ENCODE assay signal across 1 cellular context in genomic region chr2:205975082-205975949, GRCh38.
A peak's percentile ranks its signal among the peaks of the same experiment; 100 is the strongest.
TF ChIP-seq lines count a peak whose summit lies in the region.

No MANE protein-coding gene starts in this region.

TF ChIP-seq in HepG2, 621 proteins besides CTCF, POLR2A, EP300 and RAD21 (continued from another document and continues in another):
- peak; percentile 98 for TF ChIP-seq HOMEZ (CRISPR knock-in tag; IDR thresholded peaks at IDR 0.05; ENCODE audit: low read depth)
- peak; percentile 92 for TF ChIP-seq ZSCAN9 (CRISPR knock-in tag; IDR thresholded peaks at IDR 0.05; ENCODE audit: borderline replicate concordance)
- TF ChIP-seq RFX3 (CRISPR knock-in tag; IDR thresholded peaks at IDR 0.05) = peak; percentile 17; the same call in 1 of the 2 replicates
- peak; percentile 49; the same call in 1 of the 2 replicates for TF ChIP-seq CCDC6 (CRISPR knock-in tag; IDR thresholded peaks at IDR 0.05)
- peak; percentile 94 for TF ChIP-seq MAX (IDR thresholded peaks at IDR 0.05)
- TF ChIP-seq FOXA3 (CRISPR knock-in tag; IDR thresholded peaks at IDR 0.05) = peak; percentile 95
- TF ChIP-seq ZNF567 (CRISPR knock-in tag; IDR thresholded peaks at IDR 0.05; ENCODE audit: borderline replicate concordance) = no peak; the same call in 1 of the 2 replicates
- peak; percentile 70; the same call in 1 of the 2 replicates for TF ChIP-seq SRF (IDR thresholded peaks at IDR 0.05; ENCODE audit: low read depth, low read length)
- TF ChIP-seq BRF2 (CRISPR knock-in tag; IDR thresholded peaks at IDR 0.05) = peak; percentile 72; the same call in 1 of the 2 replicates
- TF ChIP-seq, protein P1, sequence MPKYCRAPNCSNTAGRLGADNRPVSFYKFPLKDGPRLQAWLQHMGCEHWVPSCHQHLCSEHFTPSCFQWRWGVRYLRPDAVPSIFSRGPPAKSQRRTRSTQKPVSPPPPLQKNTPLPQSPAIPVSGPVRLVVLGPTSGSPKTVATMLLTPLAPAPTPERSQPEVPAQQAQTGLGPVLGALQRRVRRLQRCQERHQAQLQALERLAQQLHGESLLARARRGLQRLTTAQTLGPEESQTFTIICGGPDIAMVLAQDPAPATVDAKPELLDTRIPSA (CRISPR knock-in tag; IDR thresholded peaks at IDR 0.05; ENCODE audit: borderline replicate concordance) = no peak
- TF ChIP-seq HOXA3 (CRISPR knock-in tag; IDR thresholded peaks at IDR 0.05) = peak; percentile 87
- peak; percentile 92; the same call in 1 of the 2 replicates for TF ChIP-seq THRA (CRISPR knock-in tag; IDR thresholded peaks at IDR 0.05; ENCODE audit: borderline replicate concordance)
- TF ChIP-seq KDM3A (CRISPR knock-in tag; IDR thresholded peaks at IDR 0.05; ENCODE audit: low read depth) = peak; percentile 84; the same call in 1 of the 2 replicates
- TF ChIP-seq ZMAT3 (CRISPR knock-in tag; conservative IDR thresholded peaks at IDR 0.05) = no peak; the same call in 1 of the 2 replicates
- 0 out of 2 replicates have a peak, but pooled peaks have one; percentile 29 for TF ChIP-seq HES4 (CRISPR knock-in tag; IDR thresholded peaks at IDR 0.05; ENCODE audit: borderline replicate concordance)
- peak; percentile 91 for TF ChIP-seq BCL3 (CRISPR knock-in tag; IDR thresholded peaks at IDR 0.05)
- peak; percentile 66; the same call in 1 of the 2 replicates for TF ChIP-seq ZNF652 (CRISPR knock-in tag; IDR thresholded peaks at IDR 0.05; ENCODE audit: borderline replicate concordance, low read depth)
- TF ChIP-seq KAT8 (CRISPR knock-in tag; IDR thresholded peaks at IDR 0.05) = peak; percentile 87
- TF ChIP-seq ZNF274 (CRISPR knock-in tag; IDR thresholded peaks at IDR 0.05) = peak; percentile 27; the same call in 1 of the 2 replicates
- 0 out of 2 replicates have a peak, but pooled peaks have one; percentile 47 for TF ChIP-seq ETV6 (CRISPR knock-in tag; conservative IDR thresholded peaks at IDR 0.05)
- TF ChIP-seq DMTF1 (CRISPR knock-in tag; IDR thresholded peaks at IDR 0.05) = no peak
- TF ChIP-seq, protein P2, sequence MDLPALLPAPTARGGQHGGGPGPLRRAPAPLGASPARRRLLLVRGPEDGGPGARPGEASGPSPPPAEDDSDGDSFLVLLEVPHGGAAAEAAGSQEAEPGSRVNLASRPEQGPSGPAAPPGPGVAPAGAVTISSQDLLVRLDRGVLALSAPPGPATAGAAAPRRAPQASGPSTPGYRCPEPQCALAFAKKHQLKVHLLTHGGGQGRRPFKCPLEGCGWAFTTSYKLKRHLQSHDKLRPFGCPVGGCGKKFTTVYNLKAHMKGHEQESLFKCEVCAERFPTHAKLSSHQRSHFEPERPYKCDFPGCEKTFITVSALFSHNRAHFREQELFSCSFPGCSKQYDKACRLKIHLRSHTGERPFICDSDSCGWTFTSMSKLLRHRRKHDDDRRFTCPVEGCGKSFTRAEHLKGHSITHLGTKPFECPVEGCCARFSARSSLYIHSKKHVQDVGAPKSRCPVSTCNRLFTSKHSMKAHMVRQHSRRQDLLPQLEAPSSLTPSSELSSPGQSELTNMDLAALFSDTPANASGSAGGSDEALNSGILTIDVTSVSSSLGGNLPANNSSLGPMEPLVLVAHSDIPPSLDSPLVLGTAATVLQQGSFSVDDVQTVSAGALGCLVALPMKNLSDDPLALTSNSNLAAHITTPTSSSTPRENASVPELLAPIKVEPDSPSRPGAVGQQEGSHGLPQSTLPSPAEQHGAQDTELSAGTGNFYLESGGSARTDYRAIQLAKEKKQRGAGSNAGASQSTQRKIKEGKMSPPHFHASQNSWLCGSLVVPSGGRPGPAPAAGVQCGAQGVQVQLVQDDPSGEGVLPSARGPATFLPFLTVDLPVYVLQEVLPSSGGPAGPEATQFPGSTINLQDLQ (CRISPR knock-in tag; IDR thresholded peaks at IDR 0.05) = no peak
- no peak for TF ChIP-seq MAF1 (CRISPR knock-in tag; IDR thresholded peaks at IDR 0.05; ENCODE audit: borderline replicate concordance)
- peak; percentile 76; the same call in 1 of the 2 replicates for TF ChIP-seq ZNF607 (CRISPR knock-in tag; IDR thresholded peaks at IDR 0.05; ENCODE audit: borderline replicate concordance)
- TF ChIP-seq MED13 (CRISPR knock-in tag; IDR thresholded peaks at IDR 0.05) = peak; percentile 64; the same call in 1 of the 2 replicates
- TF ChIP-seq HMGA1 (CRISPR knock-in tag; conservative IDR thresholded peaks at IDR 0.05) = no peak
- no peak for TF ChIP-seq SRSF1 (optimal IDR thresholded peaks at IDR 0.05; ENCODE audit: low read depth, low read length)
- no peak for TF ChIP-seq ZNF709 (CRISPR knock-in tag; IDR thresholded peaks at IDR 0.05)
- no peak; the same call in 1 of the 2 replicates for TF ChIP-seq TFDP1 (CRISPR knock-in tag; IDR thresholded peaks at IDR 0.05; ENCODE audit: borderline replicate concordance)
- peak; percentile 97; the same call in 1 of the 2 replicates for TF ChIP-seq ZFP1 (CRISPR knock-in tag; IDR thresholded peaks at IDR 0.05)
- TF ChIP-seq FOXP1 (IDR thresholded peaks at IDR 0.05) = peak; percentile 87
- TF ChIP-seq FOXP1 (CRISPR knock-in tag; IDR thresholded peaks at IDR 0.05) = peak; percentile 98
- TF ChIP-seq, protein P3, sequence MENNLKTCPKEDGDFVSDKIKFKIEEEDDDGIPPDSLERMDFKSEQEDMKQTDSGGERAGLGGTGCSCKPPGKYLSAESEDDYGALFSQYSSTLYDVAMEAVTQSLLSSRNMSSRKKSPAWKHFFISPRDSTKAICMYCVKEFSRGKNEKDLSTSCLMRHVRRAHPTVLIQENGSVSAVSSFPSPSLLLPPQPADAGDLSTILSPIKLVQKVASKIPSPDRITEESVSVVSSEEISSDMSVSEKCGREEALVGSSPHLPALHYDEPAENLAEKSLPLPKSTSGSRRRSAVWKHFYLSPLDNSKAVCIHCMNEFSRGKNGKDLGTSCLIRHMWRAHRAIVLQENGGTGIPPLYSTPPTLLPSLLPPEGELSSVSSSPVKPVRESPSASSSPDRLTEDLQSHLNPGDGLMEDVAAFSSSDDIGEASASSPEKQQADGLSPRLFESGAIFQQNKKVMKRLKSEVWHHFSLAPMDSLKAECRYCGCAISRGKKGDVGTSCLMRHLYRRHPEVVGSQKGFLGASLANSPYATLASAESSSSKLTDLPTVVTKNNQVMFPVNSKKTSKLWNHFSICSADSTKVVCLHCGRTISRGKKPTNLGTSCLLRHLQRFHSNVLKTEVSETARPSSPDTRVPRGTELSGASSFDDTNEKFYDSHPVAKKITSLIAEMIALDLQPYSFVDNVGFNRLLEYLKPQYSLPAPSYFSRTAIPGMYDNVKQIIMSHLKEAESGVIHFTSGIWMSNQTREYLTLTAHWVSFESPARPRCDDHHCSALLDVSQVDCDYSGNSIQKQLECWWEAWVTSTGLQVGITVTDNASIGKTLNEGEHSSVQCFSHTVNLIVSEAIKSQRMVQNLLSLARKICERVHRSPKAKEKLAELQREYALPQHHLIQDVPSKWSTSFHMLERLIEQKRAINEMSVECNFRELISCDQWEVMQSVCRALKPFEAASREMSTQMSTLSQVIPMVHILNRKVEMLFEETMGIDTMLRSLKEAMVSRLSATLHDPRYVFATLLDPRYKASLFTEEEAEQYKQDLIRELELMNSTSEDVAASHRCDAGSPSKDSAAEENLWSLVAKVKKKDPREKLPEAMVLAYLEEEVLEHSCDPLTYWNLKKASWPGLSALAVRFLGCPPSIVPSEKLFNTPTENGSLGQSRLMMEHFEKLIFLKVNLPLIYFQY (CRISPR knock-in tag; IDR thresholded peaks at IDR 0.05; ENCODE audit: borderline replicate concordance) = peak; percentile 99
- TF ChIP-seq RXRA (CRISPR knock-in tag; IDR thresholded peaks at IDR 0.05) = peak; percentile 89; the same call in 1 of the 2 replicates
- no peak for TF ChIP-seq NFE2 (CRISPR knock-in tag; IDR thresholded peaks at IDR 0.05)
- no peak for TF ChIP-seq SMARCC2 (IDR thresholded peaks at IDR 0.05)
- no peak for TF ChIP-seq CBX1 (IDR thresholded peaks at IDR 0.05; ENCODE audit: low read depth)
- TF ChIP-seq TEAD3 (CRISPR knock-in tag; optimal IDR thresholded peaks at IDR 0.05; ENCODE audit: borderline replicate concordance) = peak; percentile 98
- TF ChIP-seq, protein P4, sequence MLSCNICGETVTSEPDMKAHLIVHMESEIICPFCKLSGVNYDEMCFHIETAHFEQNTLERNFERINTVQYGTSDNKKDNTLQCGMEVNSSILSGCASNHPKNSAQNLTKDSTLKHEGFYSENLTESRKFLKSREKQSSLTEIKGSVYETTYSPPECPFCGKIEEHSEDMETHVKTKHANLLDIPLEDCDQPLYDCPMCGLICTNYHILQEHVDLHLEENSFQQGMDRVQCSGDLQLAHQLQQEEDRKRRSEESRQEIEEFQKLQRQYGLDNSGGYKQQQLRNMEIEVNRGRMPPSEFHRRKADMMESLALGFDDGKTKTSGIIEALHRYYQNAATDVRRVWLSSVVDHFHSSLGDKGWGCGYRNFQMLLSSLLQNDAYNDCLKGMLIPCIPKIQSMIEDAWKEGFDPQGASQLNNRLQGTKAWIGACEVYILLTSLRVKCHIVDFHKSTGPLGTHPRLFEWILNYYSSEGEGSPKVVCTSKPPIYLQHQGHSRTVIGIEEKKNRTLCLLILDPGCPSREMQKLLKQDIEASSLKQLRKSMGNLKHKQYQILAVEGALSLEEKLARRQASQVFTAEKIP (CRISPR knock-in tag; IDR thresholded peaks at IDR 0.05; ENCODE audit: borderline replicate concordance) = no peak
